In genomic region chr14:61188196-61188595, GRCh38 we compare ENCODE assay signal across 1 cellular context.
TF ChIP-seq lines count a peak whose summit lies in the region.

No MANE protein-coding gene starts in this region.

TF ChIP-seq in HCT116, 20 proteins besides CTCF, POLR2A, EP300 and RAD21 (continued from another document):
- TF ChIP-seq SIN3A (IDR thresholded peaks at IDR 0.05; ENCODE audit: low read depth): no peak
- no peak for TF ChIP-seq SP1 (IDR thresholded peaks at IDR 0.05; ENCODE audit: low read depth)
